In genomic region chr20:50351541-50351940, GRCh38 we compare ENCODE assay signal across 31 cellular contexts.
"Had no signal": no experiment of that assay in that cellular context is flagged by ENCODE, and none has a peak within 500 bp of the region (broad histone marks: within the 10 kb centered on the region; RNA-seq: fewer than 3 reads in every experiment).

No MANE protein-coding gene starts in this region.

- H3K27me3 ChIP-seq: brain microvascular endothelial cell, esophagus muscularis mucosa, foreskin keratinocyte, gastrocnemius medialis had no signal

- H3K4me3 ChIP-seq: esophagus muscularis mucosa, gastrocnemius medialis had no signal

- H3K36me3 ChIP-seq: brain microvascular endothelial cell, esophagus muscularis mucosa, gastrocnemius medialis, WERI-Rb-1 had no signal

- H3K27me3 Mint-ChIP-seq: activated T-helper 17 cell treated with anti-CD3 and anti-CD28 coated beads, Interleukin-2, amount 50 U/mL, for 72 hours had no signal

- H3K27ac Mint-ChIP-seq: activated B cell treated with CpG ODN at 0.5 μM for 24 hours; activated CD8-positive, alpha-beta T cell treated with anti-CD3 and anti-CD28 coated beads for 36 hours; activated naive CD8-positive, alpha-beta T cell; activated T-helper 17 cell treated with anti-CD3 and anti-CD28 coated beads, Interleukin-2, amount 50 U/mL, for 72 hours; effector memory CD8-positive, alpha-beta T cell; T-helper 17 cell; T-helper 2 cell treated with Interferon-gamma antibody and Interleukin-4, amounts not matched to agents 5 μg/mL and 100 μg/mL, for 36 hours had no signal

- H3K36me3 Mint-ChIP-seq: activated naive CD8-positive, alpha-beta T cell had no signal

- DNase-seq: activated B cell treated with CpG ODN at 0.5 μM for 24 hours; activated CD4-positive, alpha-beta T cell treated with anti-CD3 and anti-CD28 coated beads for 48 hours; activated CD4-positive, alpha-beta T cell treated with anti-CD3 and anti-CD28 coated beads, Interleukin-2, amount 50 U/mL, for 1 hour; activated CD4-positive, alpha-beta T cell treated with anti-CD3 and anti-CD28 coated beads, Interleukin-2, amount 50 U/mL, for 48 hours; activated CD8-positive, alpha-beta memory T cell treated with anti-CD3 and anti-CD28 coated beads for 24 hours; activated CD8-positive, alpha-beta T cell treated with anti-CD3 and anti-CD28 coated beads for 36 hours; activated effector memory CD4-positive, alpha-beta T cell treated with Interleukin-2 at 50 U/mL for 16 hours; activated gamma-delta T cell treated with Interleukin-2 at 50 U/mL for 16 hours; activated naive CD4-positive, alpha-beta T cell treated with anti-CD3 and anti-CD28 coated beads, Interleukin-2, amount 50 U/mL, for 16 hours; activated naive CD4-positive, alpha-beta T cell treated with Interleukin-2 at 50 U/mL for 16 hours; activated T-cell treated with anti-CD3 and anti-CD28 coated beads, Interleukin-2, amount 50 U/mL, for 4 hours; amniotic stem cell; anterior cingulate cortex; brain microvascular endothelial cell; cortex of kidney; dermis blood vessel endothelial cell; effector CD4-positive, alpha-beta T cell; effector memory CD8-positive, alpha-beta T cell; erythroblast; foreskin keratinocyte; gastrocnemius medialis; glutamatergic neuron; T-helper 1 cell; T-helper 17 cell; T1000; WERI-Rb-1 had no signal

- H3K27ac ChIP-seq: brain microvascular endothelial cell, esophagus muscularis mucosa, foreskin keratinocyte, gastrocnemius medialis, WERI-Rb-1 had no signal

- H3K9me3 Mint-ChIP-seq: activated B cell treated with CpG ODN at 0.5 μM for 24 hours; activated CD8-positive, alpha-beta T cell treated with anti-CD3 and anti-CD28 coated beads for 36 hours; activated T-cell treated with anti-CD3 and anti-CD28 coated beads, Interleukin-2, amount 50 U/mL, for 4 hours; activated T-helper 17 cell treated with anti-CD3 and anti-CD28 coated beads, Interleukin-2, amount 50 U/mL, for 72 hours; effector memory CD8-positive, alpha-beta T cell; T-helper 2 cell treated with Interferon-gamma antibody and Interleukin-4, amounts not matched to agents 5 μg/mL and 100 μg/mL, for 36 hours had no signal

- H3K4me3 Mint-ChIP-seq: activated B cell treated with CpG ODN at 0.5 μM for 24 hours; activated CD8-positive, alpha-beta T cell treated with anti-CD3 and anti-CD28 coated beads for 36 hours; activated naive CD8-positive, alpha-beta T cell; activated T-cell treated with anti-CD3 and anti-CD28 coated beads, Interleukin-2, amount 50 U/mL, for 4 hours; activated T-helper 17 cell treated with anti-CD3 and anti-CD28 coated beads, Interleukin-2, amount 50 U/mL, for 72 hours; effector memory CD8-positive, alpha-beta T cell; T-helper 17 cell; T-helper 2 cell treated with Interferon-gamma antibody and Interleukin-4, amounts not matched to agents 5 μg/mL and 100 μg/mL, for 36 hours had no signal

- H3K9me3 ChIP-seq: esophagus muscularis mucosa, gastrocnemius medialis had no signal

- ATAC-seq: activated CD4-positive, CD25-positive, alpha-beta regulatory T cell treated with anti-CD3 and anti-CD28 coated beads, Interleukin-2, amount 50 U/mL, for 24 hours; activated CD8-positive, alpha-beta T cell treated with anti-CD3 and anti-CD28 coated beads for 36 hours; activated T-cell treated with anti-CD3 and anti-CD28 coated beads, Interleukin-2, amount 50 U/mL, for 4 hours; activated T-helper 17 cell treated with anti-CD3 and anti-CD28 coated beads, Interleukin-2, amount 50 U/mL, for 72 hours; effector memory CD8-positive, alpha-beta T cell; foreskin keratinocyte; gastrocnemius medialis; T-helper 17 cell had no signal
